9 cellular contexts compared by ENCODE assay signal in the genomic region with DNA sequence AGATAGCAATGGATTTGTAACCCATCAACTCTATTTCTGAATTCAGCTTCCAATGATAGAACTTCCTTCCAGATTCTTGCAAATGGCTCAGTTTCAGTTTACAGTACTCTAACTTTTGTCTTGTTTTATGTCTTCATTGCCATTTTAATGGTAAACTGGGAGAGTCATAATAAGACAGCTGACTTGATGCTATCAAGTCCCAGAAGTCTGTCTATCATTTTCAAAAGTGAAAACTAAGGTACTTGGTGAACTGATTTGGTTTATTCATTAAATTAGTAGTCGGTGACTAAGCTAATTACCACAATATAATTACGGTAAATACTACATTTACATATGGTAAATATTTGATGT. TPM values are rescaled to one million over a fixed set of nuclear protein-coding genes. Genes with fewer than 3 reads are reported as not detected.
DNase-seq lines count a peak whose midpoint lies in the region; ATAC-seq and TF ChIP-seq lines count a peak whose summit lies in the region.
"Had no signal": no experiment of that assay in that cellular context is flagged by ENCODE, and none has a peak within 500 bp of the region (broad histone marks: within the 10 kb centered on the region; RNA-seq: fewer than 3 reads in every experiment).

No MANE protein-coding gene starts in this region.

- no peaks in the 10 kb centered on the region for H3K9me3 Mint-ChIP-seq in T-cell
- H3K9me3 Mint-ChIP-seq: neural crest cell had no signal

- no peak for TF ChIP-seq CTCF in lower leg skin (IDR thresholded peaks at IDR 0.05)
- no peak for TF ChIP-seq CTCF in body of pancreas (IDR thresholded peaks at IDR 0.05)

- DNase-seq in T-cell (no peak), SK-N-DZ (ENCODE audit: low spot score) (no peak), lower leg skin (ENCODE audit: low spot score in 2 of 2) (no peak), body of pancreas (no peak), ecto neural progenitor cell (ENCODE audit: low spot score) (no peak)

- peaks cover 27 to 40% (median 37%) of the 10 kb centered on the region in 3 donors for H3K4me1 Mint-ChIP-seq in T-cell

- peaks cover 0 to 6% of the 10 kb centered on the region in 2 donors for H3K4me1 ChIP-seq in muscle layer of duodenum (ENCODE audit: control insufficient read depth in 1 of 2, insufficient read depth in 2 of 2, low read length in 2 of 2)
- H3K4me1 ChIP-seq in body of pancreas = peaks cover 5% of the 10 kb centered on the region

- H3K27me3 ChIP-seq in muscle layer of duodenum (ENCODE audit: low read depth, low read length) = no peaks in the 10 kb centered on the region
- no peaks in the 10 kb centered on the region for H3K27me3 ChIP-seq in body of pancreas

- H3K36me3 ChIP-seq in muscle layer of duodenum (ENCODE audit: control insufficient read depth in 1 of 2, insufficient read depth in 2 of 2, low read length in 2 of 2) (no peaks in the 10 kb centered on the region), body of pancreas (replicated peaks in 1 of 2; ENCODE audit: insufficient read depth in 1 of 2, low read depth in 2 of 2) (no peaks in the 10 kb centered on the region)

- ATAC-seq in GM18867 (IDR thresholded peaks at IDR 0.05; ENCODE audit: unreplicated experiment) = peak; percentile 33
- peak; percentile 46 for ATAC-seq in HG02759 (IDR thresholded peaks at IDR 0.05; ENCODE audit: unreplicated experiment)
- ATAC-seq in T-cell (replicated peaks in 1 of 4) = no peak
- no peak for ATAC-seq in body of pancreas

- TF ChIP-seq POLR2A in lower leg skin (IDR thresholded peaks at IDR 0.05) (no peak), body of pancreas (IDR thresholded peaks at IDR 0.05) (no peak)

- CTCF ChIA-PET in T-cell (lab: Charles Lee) = interaction anchor here (1.1 to 7.7 kb wide), 4 partner anchors 60 to 345 kb away, joined by 4 to 200 read pairs (median 46); no protein-coding TSS in a partner anchor

- H3K36me3 Mint-ChIP-seq in T-cell = no peaks in the 10 kb centered on the region

- intact Hi-C loops in lower leg skin (cut with DNase I; ENCODE audit: low total_unique reads) = no loop called here
- intact Hi-C loops in body of pancreas (cut with DNase I) = no loop called here

- H3K4me3 ChIP-seq in muscle layer of duodenum (ENCODE audit: low read depth in 1 of 2, low read length in 2 of 2) (peak overlapping the region in 1 of 2 donors; percentile 16), lower leg skin (ENCODE audit: low read depth, poor library complexity, severe bottlenecking) (no peak overlapping the region), body of pancreas (no peak overlapping the region)

- POLR2A ChIA-PET in T-cell (lab: Charles Lee) = interaction anchor here in 1 of 2 donors (0.5 to 0.9 kb wide), 2 partner anchors 61 to 340 kb away, joined by 3 to 4 read pairs; no protein-coding TSS in a partner anchor

- WGBS in lower leg skin, 2 donors = 67 to 78% methylated on average over 2 of the region's 2 CpGs
- WGBS in body of pancreas, 2 donors = 72 to 75% methylated on average over 2 of the region's 2 CpGs

- H3K27me3 Mint-ChIP-seq in T-cell = no peaks in the 10 kb centered on the region

- H3K27ac ChIP-seq in muscle layer of duodenum (ENCODE audit: low read length) (peak overlapping the region; percentile 65), body of pancreas (peak overlapping the region in 1 of 4 donors; percentile 67)

- H3K4me3 Mint-ChIP-seq in T-cell = peak overlapping the region; percentile 29 to 55 (median 34)
- H3K4me3 Mint-ChIP-seq: neural crest cell had no signal

- no peaks in the 10 kb centered on the region for H3K9me3 ChIP-seq in muscle layer of duodenum (ENCODE audit: control insufficient read depth in 1 of 2, low read length in 2 of 2)
- no peaks in the 10 kb centered on the region for H3K9me3 ChIP-seq in body of pancreas

- peak overlapping the region; percentile 80 to 84 for H3K27ac Mint-ChIP-seq in T-cell

RNA-seq across cellular contexts. Expression of gene RTKN2, which starts 25.0 kb away (rescaled TPM):
- total RNA-seq in T-cell (10 to 100 TPM in 4 of 5 donors, 1 to 10 TPM in 1; 9.0 to 15.5 (median 12.4) TPM), lower leg skin (under 1 TPM; 0.61 to 0.97 (median 0.78) TPM), body of pancreas (under 1 TPM in 1 of 2 donors, not detected in 1; 0.33 TPM)
- 15.6 and 15.7 TPM in 2 replicates for polyA plus RNA-seq in SK-N-DZ (2014; cell fraction: cytosol; rRNA removed)
- 19.1 and 21.5 TPM in 2 replicates for polyA plus RNA-seq in SK-N-DZ (2014; cell fraction: nucleus; rRNA removed)

Comparison
In these comparisons a context has a peak if more than half of its experiments do, and no peak if none do; other contexts are left out.
1. ATAC-seq: peak in GM18867 (single experiment) and HG02759 (single experiment); none in T-cell (0 of 4) and body of pancreas (single experiment).
2. RNA of gene RTKN2, which starts 25.0 kb away (total RNA-seq): 9.0 to 15.5 TPM in T-cell; 0.61 to 0.97 TPM in lower leg skin and 0.33 TPM in body of pancreas; every median in the first group is over 4 times any median in the second.